ENCODE assay signal across 8 cellular contexts in genomic region chr16:53503270-53503911, GRCh38. TPM values are rescaled to one million over a fixed set of nuclear protein-coding genes. Genes with fewer than 3 reads are reported as not detected.
DNase-seq lines count a peak whose midpoint lies in the region; ATAC-seq and TF ChIP-seq lines count a peak whose summit lies in the region.

No MANE protein-coding gene starts in this region.

- H3K4me1 ChIP-seq in ovary (ENCODE audit: insufficient read depth) (peaks cover 9% of the 10 kb centered on the region), thyroid gland (peaks cover 16 to 28% of the 10 kb centered on the region in 2 donors)

- no peak for TF ChIP-seq CTCF in GM12875 (IDR thresholded peaks at IDR 0.05; ENCODE audit: borderline replicate concordance, insufficient read depth, low read depth, low read length)
- no peak for TF ChIP-seq CTCF in SU-DHL-6 (IDR thresholded peaks at IDR 0.05; ENCODE audit: insufficient read depth, low read length, poor library complexity, severe bottlenecking)
- no peak for TF ChIP-seq CTCF in ovary (IDR thresholded peaks at IDR 0.05)
- no peak for TF ChIP-seq CTCF in thyroid gland (IDR thresholded peaks at IDR 0.05)

- TF ChIP-seq POLR2A in ovary (IDR thresholded peaks at IDR 0.05) = peak; percentile 97
- TF ChIP-seq POLR2A in thyroid gland (IDR thresholded peaks at IDR 0.05) = peak; percentile 34 to 96

- peak overlapping the region; percentile 56 for H3K4me3 ChIP-seq in GM12875 (ENCODE audit: low read depth, low read length)
- peak overlapping the region; percentile 79 for H3K4me3 ChIP-seq in SU-DHL-6 (ENCODE audit: insufficient read depth, low read length, poor library complexity, severe bottlenecking)
- H3K4me3 ChIP-seq in ovary = peak overlapping the region; percentile 78
- H3K4me3 ChIP-seq in thyroid gland (replicated peaks in 1 of 3) = peak overlapping the region; percentile 23 to 92 (median 51)

- peak overlapping the region; percentile 99 for H3K4me3 Mint-ChIP-seq in activated naive CD8-positive, alpha-beta T cell treated with anti-CD3 and anti-CD28 coated beads, Interleukin-2, amount 50 U/mL, for 24 hours

- peak overlapping the region; percentile 81 for H2AFZ ChIP-seq in SU-DHL-6 (ENCODE audit: low read depth, low read length, severe bottlenecking)

- peak; percentile 79 for TF ChIP-seq EP300 in ovary (IDR thresholded peaks at IDR 0.05)

- peak overlapping the region; percentile 86 for H3K27ac Mint-ChIP-seq in activated naive CD8-positive, alpha-beta T cell treated with anti-CD3 and anti-CD28 coated beads, Interleukin-2, amount 50 U/mL, for 24 hours

- H3K9me2 ChIP-seq in SU-DHL-6 (replicated peaks; ENCODE audit: insufficient read depth, low read length) = no peaks in the 10 kb centered on the region

- WGBS in ovary, 3 donors = 0 to 1% (median 0%) methylated on average over 29 to 46 of the region's 46 CpGs
- 0% methylated on average over 14 of the region's 46 CpGs; no CpG with 5 or more reads in 1 of the 2 donors for WGBS in thyroid gland, 2 donors

- H3F3A ChIP-seq in SU-DHL-6 (ENCODE audit: insufficient read depth) = no peaks in the 10 kb centered on the region

- H3K4me2 ChIP-seq in SU-DHL-6 (ENCODE audit: low read depth, low read length, poor library complexity, severe bottlenecking) = peak overlapping the region; percentile 69

- no peaks in the 10 kb centered on the region for H3K9me3 ChIP-seq in SU-DHL-6 (ENCODE audit: insufficient read depth, low read length)
- no peaks in the 10 kb centered on the region for H3K9me3 ChIP-seq in ovary
- no peaks in the 10 kb centered on the region for H3K9me3 ChIP-seq in thyroid gland

- peaks cover 48% of the 10 kb centered on the region for H3K4me1 Mint-ChIP-seq in activated naive CD8-positive, alpha-beta T cell treated with anti-CD3 and anti-CD28 coated beads, Interleukin-2, amount 50 U/mL, for 24 hours

- intact Hi-C loops in Right ventricle myocardium inferior (cut with DNase I) (loop anchor here (2.0 kb wide), 1 partner anchor 69 kb away; the partner anchor contains the start of gene RBL2), ovary (cut with DNase I) (no loop called here), thyroid gland (cut with DNase I) (loop anchor here (10.0 kb wide), 1 partner anchor 69 kb away; the partner anchor contains the start of gene RBL2)

- peaks cover 11% of the 10 kb centered on the region for H3K36me3 Mint-ChIP-seq in activated naive CD8-positive, alpha-beta T cell treated with anti-CD3 and anti-CD28 coated beads, Interleukin-2, amount 50 U/mL, for 24 hours (ENCODE audit: low read depth)

- H3K79me2 ChIP-seq in SU-DHL-6 (ENCODE audit: insufficient read depth, low read length) = no peaks in the 10 kb centered on the region

- H3K36me3 ChIP-seq in SU-DHL-6 (ENCODE audit: low read length) (no peaks in the 10 kb centered on the region), ovary (no peaks in the 10 kb centered on the region), thyroid gland (no peaks in the 10 kb centered on the region)

- peak; percentile 98 to 100 (median 99) for DNase-seq in NCI-H1417 (lab: John Stamatoyannopoulos, UW)
- DNase-seq in activated naive CD8-positive, alpha-beta T cell treated with anti-CD3 and anti-CD28 coated beads, Interleukin-2, amount 50 U/mL, for 24 hours = peak; percentile 100
- DNase-seq in Right ventricle myocardium inferior (ENCODE audit: missing footprints) = peak; percentile 100
- DNase-seq in ovary = peak; percentile 100
- peak; percentile 100 for DNase-seq in thyroid gland

- peak overlapping the region; percentile 54 for H3K27ac ChIP-seq in SU-DHL-6 (ENCODE audit: low read depth, low read length)
- peak overlapping the region; percentile 87 to 92 for H3K27ac ChIP-seq in ovary
- H3K27ac ChIP-seq in thyroid gland = peak overlapping the region; percentile 89 to 96 (median 94)

- no peaks in the 10 kb centered on the region for H3K9me3 Mint-ChIP-seq in activated naive CD8-positive, alpha-beta T cell treated with anti-CD3 and anti-CD28 coated beads, Interleukin-2, amount 50 U/mL, for 24 hours

- H3K27me3 Mint-ChIP-seq in activated naive CD8-positive, alpha-beta T cell treated with anti-CD3 and anti-CD28 coated beads, Interleukin-2, amount 50 U/mL, for 24 hours = no peaks in the 10 kb centered on the region

- H3K27me3 ChIP-seq in SU-DHL-6 (ENCODE audit: low read length) (no peaks in the 10 kb centered on the region), ovary (no peaks in the 10 kb centered on the region), thyroid gland (no peaks in the 10 kb centered on the region)

- ATAC-seq in HG02763 (IDR thresholded peaks at IDR 0.05; ENCODE audit: unreplicated experiment) (peak; percentile 97), Right ventricle myocardium inferior (peak; percentile 94)
- peak; percentile 95 for ATAC-seq in activated naive CD8-positive, alpha-beta T cell treated with anti-CD3 and anti-CD28 coated beads, Interleukin-2, amount 50 U/mL, for 24 hours

- H4K20me1 ChIP-seq in SU-DHL-6 (ENCODE audit: low read depth, low read length) = no peaks in the 10 kb centered on the region

- peak overlapping the region; percentile 82 for H3K9ac ChIP-seq in SU-DHL-6 (ENCODE audit: low read length)

RNA-seq across cellular contexts. Expression of gene AKTIP, which starts 0.4 kb away (rescaled TPM):
- 89.7 TPM for total RNA-seq in Right ventricle myocardium inferior
- 10 to 100 TPM; 29.9 to 51.5 (median 44.1) TPM for total RNA-seq in ovary
- 10 to 100 TPM; 28.5 to 43.4 TPM for polyA plus RNA-seq in ovary
- 10 to 100 TPM; 54.0 to 65.6 (median 61.8) TPM for total RNA-seq in thyroid gland

Comparison
In these comparisons a context has a peak if more than half of its experiments do, and no peak if none do; other contexts are left out.
1. Peak in every context shown above with its lines: DNase-seq, ATAC-seq, H3K4me3 ChIP-seq and H3K27ac ChIP-seq.
2. intact Hi-C loops: an anchor here in Right ventricle myocardium inferior (2.0 kb wide) and thyroid gland (10.0 kb wide); none called in ovary.